In the genomic region with DNA sequence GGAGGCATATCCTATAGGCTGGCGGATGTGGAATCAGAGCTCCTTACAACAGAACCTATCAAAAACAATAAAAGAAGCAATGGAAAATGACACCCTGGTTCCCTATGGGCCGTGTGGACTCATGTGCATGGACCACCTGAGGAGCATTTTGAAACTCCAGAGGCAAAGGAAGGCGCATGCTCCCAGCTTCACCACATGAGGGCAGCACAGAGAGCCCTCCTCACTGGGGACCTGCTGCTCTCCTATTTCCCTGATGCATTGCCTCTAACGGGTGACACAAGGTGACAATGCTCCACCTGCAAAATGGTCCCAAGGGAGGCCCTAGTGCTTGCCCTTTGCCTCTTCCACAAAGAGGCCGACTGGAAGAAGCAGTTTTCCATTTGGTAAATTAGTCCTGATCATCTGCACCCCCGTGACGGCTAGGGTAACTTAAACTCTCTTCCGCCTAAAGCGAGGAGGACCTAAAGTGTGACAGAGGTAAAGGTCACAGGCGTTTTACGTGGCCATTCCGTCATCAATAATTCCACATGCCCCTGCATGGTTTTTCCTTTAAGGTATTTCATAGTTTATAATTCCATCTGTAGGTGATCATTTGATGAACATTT, we compare ENCODE assay signal across 2 cellular contexts.
TF ChIP-seq lines count a peak whose summit lies in the region.

No MANE protein-coding gene starts in this region.

TF ChIP-seq in GM23338, 12 proteins besides CTCF, POLR2A, EP300 and RAD21 (continued from another document):
- TF ChIP-seq STAT1 (IDR thresholded peaks at IDR 0.05; ENCODE audit: unreplicated experiment) (no peak), ZNF462 (CRISPR knock-in tag; IDR thresholded peaks at IDR 0.05) (no peak), JUNB (IDR thresholded peaks at IDR 0.05; ENCODE audit: unreplicated experiment) (no peak), NANOG (IDR thresholded peaks at IDR 0.05; ENCODE audit: borderline replicate concordance) (no peak), EZH2phosphoT487 (IDR thresholded peaks at IDR 0.05; ENCODE audit: unreplicated experiment) (no peak), ZNF331 (CRISPR knock-in tag; IDR thresholded peaks at IDR 0.05; ENCODE audit: low read depth) (no peak), ZNF114 (CRISPR knock-in tag; IDR thresholded peaks at IDR 0.05) (no peak)
- TF ChIP-seq, protein P1, sequence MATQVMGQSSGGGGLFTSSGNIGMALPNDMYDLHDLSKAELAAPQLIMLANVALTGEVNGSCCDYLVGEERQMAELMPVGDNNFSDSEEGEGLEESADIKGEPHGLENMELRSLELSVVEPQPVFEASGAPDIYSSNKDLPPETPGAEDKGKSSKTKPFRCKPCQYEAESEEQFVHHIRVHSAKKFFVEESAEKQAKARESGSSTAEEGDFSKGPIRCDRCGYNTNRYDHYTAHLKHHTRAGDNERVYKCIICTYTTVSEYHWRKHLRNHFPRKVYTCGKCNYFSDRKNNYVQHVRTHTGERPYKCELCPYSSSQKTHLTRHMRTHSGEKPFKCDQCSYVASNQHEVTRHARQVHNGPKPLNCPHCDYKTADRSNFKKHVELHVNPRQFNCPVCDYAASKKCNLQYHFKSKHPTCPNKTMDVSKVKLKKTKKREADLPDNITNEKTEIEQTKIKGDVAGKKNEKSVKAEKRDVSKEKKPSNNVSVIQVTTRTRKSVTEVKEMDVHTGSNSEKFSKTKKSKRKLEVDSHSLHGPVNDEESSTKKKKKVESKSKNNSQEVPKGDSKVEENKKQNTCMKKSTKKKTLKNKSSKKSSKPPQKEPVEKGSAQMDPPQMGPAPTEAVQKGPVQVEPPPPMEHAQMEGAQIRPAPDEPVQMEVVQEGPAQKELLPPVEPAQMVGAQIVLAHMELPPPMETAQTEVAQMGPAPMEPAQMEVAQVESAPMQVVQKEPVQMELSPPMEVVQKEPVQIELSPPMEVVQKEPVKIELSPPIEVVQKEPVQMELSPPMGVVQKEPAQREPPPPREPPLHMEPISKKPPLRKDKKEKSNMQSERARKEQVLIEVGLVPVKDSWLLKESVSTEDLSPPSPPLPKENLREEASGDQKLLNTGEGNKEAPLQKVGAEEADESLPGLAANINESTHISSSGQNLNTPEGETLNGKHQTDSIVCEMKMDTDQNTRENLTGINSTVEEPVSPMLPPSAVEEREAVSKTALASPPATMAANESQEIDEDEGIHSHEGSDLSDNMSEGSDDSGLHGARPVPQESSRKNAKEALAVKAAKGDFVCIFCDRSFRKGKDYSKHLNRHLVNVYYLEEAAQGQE (IDR thresholded peaks at IDR 0.05; ENCODE audit: unreplicated experiment): no peak
- TF ChIP-seq, protein P2, sequence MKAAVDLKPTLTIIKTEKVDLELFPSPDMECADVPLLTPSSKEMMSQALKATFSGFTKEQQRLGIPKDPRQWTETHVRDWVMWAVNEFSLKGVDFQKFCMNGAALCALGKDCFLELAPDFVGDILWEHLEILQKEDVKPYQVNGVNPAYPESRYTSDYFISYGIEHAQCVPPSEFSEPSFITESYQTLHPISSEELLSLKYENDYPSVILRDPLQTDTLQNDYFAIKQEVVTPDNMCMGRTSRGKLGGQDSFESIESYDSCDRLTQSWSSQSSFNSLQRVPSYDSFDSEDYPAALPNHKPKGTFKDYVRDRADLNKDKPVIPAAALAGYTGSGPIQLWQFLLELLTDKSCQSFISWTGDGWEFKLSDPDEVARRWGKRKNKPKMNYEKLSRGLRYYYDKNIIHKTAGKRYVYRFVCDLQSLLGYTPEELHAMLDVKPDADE (IDR thresholded peaks at IDR 0.05): no peak
TF ChIP-seq in GM23338: peak in this region for 0.

TF ChIP-seq in endothelial cell of umbilical vein, 7 proteins besides CTCF, POLR2A, EP300 and RAD21 (continued from another document):
- TF ChIP-seq, protein P3, sequence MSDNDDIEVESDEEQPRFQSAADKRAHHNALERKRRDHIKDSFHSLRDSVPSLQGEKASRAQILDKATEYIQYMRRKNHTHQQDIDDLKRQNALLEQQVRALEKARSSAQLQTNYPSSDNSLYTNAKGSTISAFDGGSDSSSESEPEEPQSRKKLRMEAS (IDR thresholded peaks at IDR 0.05; ENCODE audit: insufficient read depth, insufficient read length): no peak
- TF ChIP-seq EZH2 (IDR thresholded peaks at IDR 0.05; ENCODE audit: borderline replicate concordance, low read depth, low read length, severe bottlenecking): no peak
- TF ChIP-seq FOS (IDR thresholded peaks at IDR 0.05; ENCODE audit: borderline replicate concordance, insufficient read depth, low read length): no peak
- TF ChIP-seq MYC (IDR thresholded peaks at IDR 0.05; ENCODE audit: low read depth, low read length): no peak
- no peak for TF ChIP-seq JUN (IDR thresholded peaks at IDR 0.05; ENCODE audit: borderline replicate concordance, insufficient read depth, insufficient read length, low read depth)
